Comparison of ENCODE assay signal across 11 cellular contexts in the genomic region with DNA sequence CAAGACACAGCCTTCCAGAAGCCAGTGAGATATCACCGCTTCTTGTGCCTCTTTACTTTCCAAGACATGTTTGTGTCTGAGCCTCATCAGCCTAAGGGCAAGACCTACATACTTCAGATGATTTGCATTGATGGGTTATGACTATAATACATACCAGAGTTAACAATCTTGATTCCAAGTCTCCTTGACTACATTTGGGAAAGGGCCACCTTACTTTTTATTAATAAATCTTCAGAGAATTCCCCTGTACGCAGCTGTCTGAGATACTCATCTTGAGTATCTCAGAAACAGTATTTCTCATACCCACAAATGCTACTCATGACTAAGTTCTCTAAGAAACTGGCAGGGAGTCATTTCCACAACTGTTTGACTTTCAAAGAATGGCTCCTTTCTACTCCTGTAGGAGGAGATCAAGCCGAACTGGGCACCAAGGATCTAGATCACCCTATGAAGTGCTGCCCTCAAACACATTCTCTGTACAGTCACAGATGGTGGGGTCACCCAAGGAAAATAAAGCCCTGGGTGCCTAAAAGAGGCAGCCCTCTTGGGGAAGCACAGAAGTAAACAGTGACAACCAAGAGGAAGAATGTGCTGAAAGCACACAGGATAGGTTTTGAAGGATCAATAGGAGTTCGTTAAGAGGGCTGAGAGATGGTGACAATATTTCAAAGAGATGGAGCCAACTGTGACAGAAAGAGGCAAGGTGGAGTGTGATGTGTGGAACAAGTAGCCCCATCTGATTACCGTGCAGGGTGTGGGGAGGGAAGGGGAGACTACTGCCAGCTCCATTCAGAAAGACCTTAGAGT.
DNase-seq lines count a peak whose midpoint lies in the region; ATAC-seq and TF ChIP-seq lines count a peak whose summit lies in the region.
"Had no signal": no experiment of that assay in that cellular context is flagged by ENCODE, and none has a peak within 500 bp of the region (broad histone marks: within the 10 kb centered on the region; RNA-seq: fewer than 3 reads in every experiment).

No MANE protein-coding gene starts in this region.

- ATAC-seq in natural killer cell (no peak), GM21786 (IDR thresholded peaks at IDR 0.05; ENCODE audit: unreplicated experiment) (no peak), GM21737 (IDR thresholded peaks at IDR 0.05; ENCODE audit: unreplicated experiment) (no peak), sciatic nerve (no peak)
- ATAC-seq: left cardiac atrium had no signal

- DNase-seq in Daoy (ENCODE audit: low read depth) (peak; percentile 51), HT1080 (ENCODE audit: low read depth) (peak; percentile 75), astrocyte of the spinal cord (ENCODE audit: low read depth, low spot score) (peak; percentile 71), natural killer cell (no peak), NCI-H1436 treated with DMSO at 0.1 percent for 48 hours (lab: John Stamatoyannopoulos, UW) (no peak), sciatic nerve (ENCODE audit: low spot score) (no peak)
- DNase-seq: endodermal cell, left cardiac atrium had no signal

- H3K27me3 Mint-ChIP-seq in natural killer cell (ENCODE audit: low read depth in 2 of 2) = no peaks in the 10 kb centered on the region

- TF ChIP-seq CTCF in astrocyte of the spinal cord (IDR thresholded peaks at IDR 0.05; ENCODE audit: low read depth, low read length) (no peak), natural killer cell (IDR thresholded peaks at IDR 0.05) (no peak)

- in situ Hi-C loops in astrocyte of the spinal cord (cut with HindIII; ENCODE audit: low sequenced_read_pairs) = no loop called here

- H3K4me1 Mint-ChIP-seq in natural killer cell = peaks cover 70 to 81% of the 10 kb centered on the region in 2 donors
- H3K4me1 Mint-ChIP-seq: endodermal cell had no signal

- H3K4me3 Mint-ChIP-seq in natural killer cell = no peak overlapping the region
- H3K4me3 Mint-ChIP-seq: endodermal cell; T-helper 1 cell treated with Interleukin-12 subunit alpha and Interleukin-12 subunit beta and Interleukin-4 antibody, amounts not matched to agents 30 μg/mL and 1 μg/mL, for 36 hours had no signal

- intact Hi-C loops in natural killer cell (cut with micrococcal nuclease) = no loop called here
- intact Hi-C loops in sciatic nerve (cut with DNase I) = no loop called here

- no peaks in the 10 kb centered on the region for H3K9me3 Mint-ChIP-seq in natural killer cell
- H3K9me3 Mint-ChIP-seq: endodermal cell; T-helper 1 cell treated with Interleukin-12 subunit alpha and Interleukin-12 subunit beta and Interleukin-4 antibody, amounts not matched to agents 30 μg/mL and 1 μg/mL, for 36 hours had no signal

- no peaks in the 10 kb centered on the region for H3K36me3 Mint-ChIP-seq in natural killer cell

- H3K4me3 ChIP-seq in astrocyte of the spinal cord (ENCODE audit: low read depth, low read length) = no peak overlapping the region

- H3K27ac Mint-ChIP-seq in natural killer cell = peak overlapping the region; percentile 12 to 33
- H3K27ac Mint-ChIP-seq: endodermal cell; T-helper 1 cell treated with Interleukin-12 subunit alpha and Interleukin-12 subunit beta and Interleukin-4 antibody, amounts not matched to agents 30 μg/mL and 1 μg/mL, for 36 hours had no signal

Comparison
In these comparisons a context has a peak if more than half of its experiments do, and no peak if none do; other contexts are left out.
1. DNase-seq: peak in Daoy (single experiment), HT1080 (single experiment) and astrocyte of the spinal cord (single experiment); none in natural killer cell (single experiment), NCI-H1436 treated with DMSO at 0.1 percent for 48 hours (single experiment) and sciatic nerve (single experiment).